Comparison of ENCODE assay signal across 20 cellular contexts in genomic region chr6:149551920-149552319, GRCh38. TPM values are rescaled to one million over a fixed set of nuclear protein-coding genes. Genes with fewer than 3 reads are reported as not detected.
DNase-seq lines count a peak whose midpoint lies in the region; ATAC-seq, FAIRE-seq and TF ChIP-seq lines count a peak whose summit lies in the region.
"Had no signal": no experiment of that assay in that cellular context is flagged by ENCODE, and none has a peak within 500 bp of the region (broad histone marks: within the 10 kb centered on the region; RNA-seq: fewer than 3 reads in every experiment).

No MANE protein-coding gene starts in this region.

- peak overlapping the region in 1 of 3 experiments; percentile 25; a peak in 1 of 6 replicates for H3K4me3 ChIP-seq in HepG2 (replicated peaks in 1 of 3; ENCODE audit: insufficient read depth in 1 of 3, low read depth in 2 of 3, low read length in 3 of 3)
- no peak overlapping the region for H3K4me3 ChIP-seq in right lobe of liver
- no peak overlapping the region for H3K4me3 ChIP-seq in K562
- no peak overlapping the region for H3K4me3 ChIP-seq in neural progenitor cell
- H3K4me3 ChIP-seq: HAP-1 had no signal

- BruUV-seq in HepG2 (replicated peaks; lab: Mats Ljungman, UMichigan) (no TSS peak), K562 (replicated peaks; lab: Mats Ljungman, UMichigan) (no TSS peak)

- H2AFZ ChIP-seq in HepG2 (ENCODE audit: low read length), result peak overlapping the region; percentile 68
- H2AFZ ChIP-seq in K562 (ENCODE audit: low read depth, low read length), result peak overlapping the region; percentile 42
- no peak overlapping the region for H2AFZ ChIP-seq in neural progenitor cell (replicated peaks)

- TF ChIP-seq RAD21 in HepG2 (CRISPR knock-in tag; IDR thresholded peaks at IDR 0.05) (no peak), K562 (CRISPR knock-in tag; conservative IDR thresholded peaks at IDR 0.05 in 1 of 2, IDR thresholded peaks at IDR 0.05 in 1 of 2) (no peak)

- no peak for TF ChIP-seq POLR2A in HepG2 (IDR thresholded peaks at IDR 0.05; ENCODE audit: insufficient read depth in 1 of 2, low read depth in 2 of 2, low read length in 2 of 2)
- TF ChIP-seq POLR2A in right lobe of liver (IDR thresholded peaks at IDR 0.05), result no peak
- no peak for TF ChIP-seq POLR2A in K562 (conservative IDR thresholded peaks at IDR 0.05)

- H3K4me1 ChIP-seq in HepG2 (ENCODE audit: insufficient read depth, low read length) (peaks cover 29% of the 10 kb centered on the region), right lobe of liver (no peaks in the 10 kb centered on the region), K562 (replicated peaks in 1 of 2; ENCODE audit: control insufficient read depth in 2 of 2, insufficient read depth in 2 of 2, low read length in 2 of 2) (peaks cover 0 to 9% of the 10 kb centered on the region in 2 experiments; a peak in 3 of 5 replicates), neural progenitor cell (no peaks in the 10 kb centered on the region)
- H3K4me1 ChIP-seq: HAP-1 had no signal

- H3K27me3 Mint-ChIP-seq in neural progenitor cell (ENCODE audit: insufficient read depth, low read depth), result peaks cover 10% of the 10 kb centered on the region
- H3K27me3 Mint-ChIP-seq in activated naive CD8-positive, alpha-beta T cell treated with anti-CD3 and anti-CD28 coated beads for 36 hours, result peaks cover 3% of the 10 kb centered on the region

- TF ChIP-seq CTCF in HepG2 (CRISPR knock-in tag; IDR thresholded peaks at IDR 0.05) (no peak), right lobe of liver (IDR thresholded peaks at IDR 0.05) (no peak), K562 (IDR thresholded peaks at IDR 0.05 in 2 of 3, conservative IDR thresholded peaks at IDR 0.05 in 1 of 3; ENCODE audit: insufficient read depth in 2 of 3, low read depth in 1 of 3, low read length in 3 of 3) (no peak), neural progenitor cell (IDR thresholded peaks at IDR 0.05) (no peak)

- in situ Hi-C loops in HepG2 (cut with HindIII; ENCODE audit: extremely low pct_ligation_motif_present, low pct_unique_long_range_greater_than_20kb) (no loop called here), K562 (cut with MboI) (no loop called here)

- H3K9me1 ChIP-seq in K562 (ENCODE audit: control insufficient read depth, insufficient read depth, low read length), result no peaks in the 10 kb centered on the region

- WGBS in HepG2 (ENCODE audit: low lambda C conversion rate), result 8% methylated on average over 4 of the region's 5 CpGs
- WGBS in right lobe of liver (ENCODE audit: insufficient coverage, low coverage, low lambda C conversion rate, missing lambda C conversion rate), result 40% methylated on average over 1 of the region's 5 CpGs
- WGBS in K562 (ENCODE audit: insufficient coverage, low coverage, missing lambda C conversion rate), result 18% methylated on average over 5 of the region's 5 CpGs

- H3K9me3 Mint-ChIP-seq in neural progenitor cell, result no peaks in the 10 kb centered on the region
- H3K9me3 Mint-ChIP-seq in activated naive CD8-positive, alpha-beta T cell treated with anti-CD3 and anti-CD28 coated beads for 36 hours, result no peaks in the 10 kb centered on the region
- H3K9me3 Mint-ChIP-seq: CD8-positive, alpha-beta T cell had no signal

- ATAC-seq in HepG2 (peak; percentile 89), right lobe of liver (no peak), K562 (peak; percentile 50), HG02885 (IDR thresholded peaks at IDR 0.05; ENCODE audit: poor library complexity, unreplicated experiment) (no peak)
- ATAC-seq: CD8-positive, alpha-beta T cell had no signal

- no peak overlapping the region for H3K4me3 Mint-ChIP-seq in neural progenitor cell
- H3K4me3 Mint-ChIP-seq in activated naive CD8-positive, alpha-beta T cell treated with anti-CD3 and anti-CD28 coated beads for 36 hours, result no peak overlapping the region
- H3K4me3 Mint-ChIP-seq: B cell; CD14-positive monocyte; CD8-positive, alpha-beta T cell had no signal

- TF ChIP-seq EP300 in HepG2 (IDR thresholded peaks at IDR 0.05; ENCODE audit: low read depth in 2 of 2, low read length in 2 of 2) (no peak), HepG2 (CRISPR knock-in tag; IDR thresholded peaks at IDR 0.05; ENCODE audit: borderline replicate concordance) (no peak), K562 (IDR thresholded peaks at IDR 0.05; ENCODE audit: low read length) (no peak)

- H3K27ac ChIP-seq in HepG2 (ENCODE audit: extremely low read length, insufficient read depth, low read length), result no peak overlapping the region
- no peak overlapping the region for H3K27ac ChIP-seq in right lobe of liver
- H3K27ac ChIP-seq in K562 (ENCODE audit: extremely low read depth, low read depth, low read length), result no peak overlapping the region
- H3K27ac ChIP-seq in neural progenitor cell, result no peak overlapping the region

- intact Hi-C loops in HepG2 (cut with micrococcal nuclease; ENCODE audit: unreplicated experiment) (no loop called here), right lobe of liver (cut with DNase I) (no loop called here), K562 (cut with micrococcal nuclease) (no loop called here)

- H3K9me3 ChIP-seq in HepG2 (ENCODE audit: low read length), result no peaks in the 10 kb centered on the region
- H3K9me3 ChIP-seq in right lobe of liver, result no peaks in the 10 kb centered on the region
- H3K9me3 ChIP-seq in K562 (replicated peaks; ENCODE audit: control insufficient read depth, insufficient read depth, low read depth, low read length), result no peaks in the 10 kb centered on the region; the same call in 1 of the 2 replicates
- no peaks in the 10 kb centered on the region for H3K9me3 ChIP-seq in neural progenitor cell (ENCODE audit: low read depth)
- H3K9me3 ChIP-seq: HAP-1 had no signal

- H3K4me1 Mint-ChIP-seq in neural progenitor cell, result peaks cover 4% of the 10 kb centered on the region
- H3K4me1 Mint-ChIP-seq in activated naive CD8-positive, alpha-beta T cell treated with anti-CD3 and anti-CD28 coated beads for 36 hours, result peaks cover 2% of the 10 kb centered on the region
- H3K4me1 Mint-ChIP-seq: CD14-positive monocyte had no signal

- H4K20me1 ChIP-seq in HepG2 (ENCODE audit: insufficient read depth, low read length) (no peaks in the 10 kb centered on the region), K562 (replicated peaks; ENCODE audit: control insufficient read depth, insufficient read depth, low read length) (no peaks in the 10 kb centered on the region), neural progenitor cell (ENCODE audit: low read depth) (no peaks in the 10 kb centered on the region)

- peak overlapping the region; percentile 23; the same call in 1 of the 2 replicates for H3K9ac ChIP-seq in HepG2 (ENCODE audit: insufficient read depth, low read depth, low read length)
- peak overlapping the region in 1 of 2 experiments; percentile 79; a peak in 2 of 4 replicates for H3K9ac ChIP-seq in K562 (ENCODE audit: insufficient read depth in 1 of 2, low read depth in 2 of 2, low read length in 2 of 2)
- peak overlapping the region; percentile 37 for H3K9ac ChIP-seq in neural progenitor cell

- no peak for FAIRE-seq in HepG2 (lab: Jason Lieb, UNC)
- no peak for FAIRE-seq in K562 (lab: Jason Lieb, UNC)
- FAIRE-seq: A204.1, D721Med, G401.6, GM12892 had no signal

- H3K79me2 ChIP-seq in HepG2 (ENCODE audit: insufficient read depth, low read length) (no peaks in the 10 kb centered on the region), K562 (ENCODE audit: control insufficient read depth, insufficient read depth, low read length) (no peaks in the 10 kb centered on the region), neural progenitor cell (ENCODE audit: low read depth) (no peaks in the 10 kb centered on the region)

- CTCF ChIA-PET in HepG2 (lab: Yijun Ruan, JAX; ENCODE audit: low intra/inter-chr PET ratio, low total read pairs), result no interaction called here
- CTCF ChIA-PET in K562 (lab: Yijun Ruan, JAX; ENCODE audit: low intra/inter-chr PET ratio), result no interaction called here

- H3F3A ChIP-seq in neural progenitor cell (ENCODE audit: low read depth), result peaks cover 6% of the 10 kb centered on the region

- no peaks in the 10 kb centered on the region for H3K36me3 Mint-ChIP-seq in neural progenitor cell
- H3K36me3 Mint-ChIP-seq in activated naive CD8-positive, alpha-beta T cell treated with anti-CD3 and anti-CD28 coated beads for 36 hours, result no peaks in the 10 kb centered on the region
- H3K36me3 Mint-ChIP-seq: CD14-positive monocyte; CD8-positive, alpha-beta T cell had no signal

- no peak for DNase-seq in HepG2 (ENCODE audit: low spot score)
- no peak for DNase-seq in right lobe of liver
- no peak for DNase-seq in K562 (ENCODE audit: extremely low read depth in 1 of 4, low spot score in 3 of 4)
- no peak for DNase-seq in neural progenitor cell (ENCODE audit: low spot score)
- DNase-seq in germinal center (ENCODE audit: low spot score), result no peak
- DNase-seq in activated naive CD8-positive, alpha-beta T cell treated with anti-CD3 and anti-CD28 coated beads for 36 hours, result no peak
- DNase-seq: CD8-positive, alpha-beta T cell; COR-L47; DMS153; DMS79 treated with DMSO at 0.1 percent for 48 hours; EL; GOT3 had no signal

- H3K4me2 ChIP-seq in HepG2 (ENCODE audit: low read depth, low read length) (peak overlapping the region; percentile 48), K562 (ENCODE audit: insufficient read depth, low read length) (no peak overlapping the region), neural progenitor cell (no peak overlapping the region)

- peaks cover 0 to 13% of the 10 kb centered on the region in 2 experiments; a peak in 4 of 5 replicates for H3K27me3 ChIP-seq in HepG2 (ENCODE audit: control insufficient read depth in 1 of 2, insufficient read depth in 2 of 2, low read length in 2 of 2)
- no peaks in the 10 kb centered on the region for H3K27me3 ChIP-seq in right lobe of liver
- peaks cover 11 to 15% of the 10 kb centered on the region in 2 experiments; a peak in 3 of 5 replicates for H3K27me3 ChIP-seq in K562 (ENCODE audit: control insufficient read depth in 2 of 2, insufficient read depth in 2 of 2, low read length in 2 of 2)
- H3K27me3 ChIP-seq in neural progenitor cell, result peaks cover 62% of the 10 kb centered on the region

- H3K36me3 ChIP-seq in HepG2 (replicated peaks in 1 of 2; ENCODE audit: control insufficient read depth in 1 of 2, insufficient read depth in 2 of 2, low read length in 2 of 2), result no peaks in the 10 kb centered on the region
- no peaks in the 10 kb centered on the region for H3K36me3 ChIP-seq in right lobe of liver
- H3K36me3 ChIP-seq in K562 (ENCODE audit: control insufficient read depth, insufficient read depth, low read length), result no peaks in the 10 kb centered on the region
- H3K36me3 ChIP-seq in neural progenitor cell, result no peaks in the 10 kb centered on the region
- H3K36me3 ChIP-seq: HAP-1 had no signal

- no peak overlapping the region for H3K27ac Mint-ChIP-seq in neural progenitor cell
- H3K27ac Mint-ChIP-seq in activated naive CD8-positive, alpha-beta T cell treated with anti-CD3 and anti-CD28 coated beads for 36 hours, result no peak overlapping the region
- H3K27ac Mint-ChIP-seq: B cell; CD14-positive monocyte; CD8-positive, alpha-beta T cell had no signal

- POLR2A ChIA-PET in HepG2 (lab: Yijun Ruan, JAX), result interaction anchor here (1.1 kb wide), 1 partner anchor 14 kb away, joined by 3 read pairs; the partner anchor contains the start of gene GINM1
- POLR2A ChIA-PET in K562 (lab: Yijun Ruan, JAX), result interaction anchor here (1.1 to 4.9 kb wide), 3 partner anchors 12 to 59 kb away, joined by 3 to 19 read pairs (median 3); no protein-coding TSS in a partner anchor

RNA-seq across cellular contexts. Expression of gene PPIL4, which starts 6.1 kb away (rescaled TPM):
- 46.0 and 67.8 TPM in 2 replicates for total RNA-seq in HepG2 (2016; rRNA removed; fragmentation: Illumina TruSeq; extraction: Trizol)
- 13.8 and 17.0 TPM in 2 replicates for total RNA-seq in HepG2 (2016; cell fraction: cytosol; rRNA removed; fragmentation: Illumina TruSeq; extraction: Trizol; ENCODE audit: low read depth)
- total RNA-seq in HepG2 (2016; cell fraction: insoluble cytoplasmic fraction; rRNA removed; fragmentation: Illumina TruSeq; extraction: Trizol), result 47.1 and 69.6 TPM in 2 replicates
- total RNA-seq in HepG2 (2016; cell fraction: membrane; rRNA removed; fragmentation: Illumina TruSeq; extraction: Trizol), result 14.4 and 19.2 TPM in 2 replicates
- total RNA-seq in HepG2 (2016; cell fraction: nucleus; rRNA removed; fragmentation: Illumina TruSeq; extraction: Trizol), result 37.8 and 41.0 TPM in 2 replicates
- 5.2 and 5.5 TPM in 2 replicates for polyA plus RNA-seq in HepG2 (2011; rRNA removed)
- polyA plus RNA-seq in HepG2 (2011; cell fraction: cytosol; rRNA removed), result 1.8 and 3.8 TPM in 2 replicates
- polyA plus RNA-seq in HepG2 (2011; cell fraction: nucleus; rRNA removed), result 4.0 and 6.2 TPM in 2 replicates
- 21.8 and 30.7 TPM in 2 replicates for polyA plus RNA-seq in HepG2 (2012)
- 2.4 and 2.5 TPM in 2 replicates for polyA plus RNA-seq in HepG2 (2016; cell fraction: cytosol; fragmentation: Illumina TruSeq; extraction: Trizol; ENCODE audit: low read depth)
- polyA plus RNA-seq in HepG2 (2016; cell fraction: insoluble cytoplasmic fraction; fragmentation: Illumina TruSeq; extraction: Trizol; ENCODE audit: low read depth), result 59.0 and 69.8 TPM in 2 replicates
- 3.5 and 5.4 TPM in 2 replicates for polyA plus RNA-seq in HepG2 (2016; cell fraction: membrane; fragmentation: Illumina TruSeq; extraction: Trizol; ENCODE audit: low read depth)
- polyA plus RNA-seq in HepG2 (2016; cell fraction: nucleus; fragmentation: Illumina TruSeq; extraction: Trizol; ENCODE audit: insufficient read depth, low read depth), result 55.7 and 57.6 TPM in 2 replicates
- 1.0 and 1.7 TPM in 2 replicates for polyA minus RNA-seq in HepG2 (2011; rRNA and poly(A)+ RNA removed; ENCODE audit: low replicate concordance)
- 9.3 and 11.2 TPM in 2 replicates for polyA minus RNA-seq in HepG2 (2011; cell fraction: cytosol; rRNA and poly(A)+ RNA removed)
- 18.6 and 19.8 TPM in 2 replicates for polyA minus RNA-seq in HepG2 (2011; cell fraction: nucleus; rRNA and poly(A)+ RNA removed)
- total RNA-seq in right lobe of liver, result 1 to 10 TPM; 7.5 to 9.6 (median 8.7) TPM
- total RNA-seq in K562 (2011; cell fraction: chromatin; rRNA removed; ENCODE audit: low replicate concordance), result 10.8 and 40.4 TPM in 2 replicates
- 3.9 and 4.8 TPM in 2 replicates for total RNA-seq in K562 (2011; cell fraction: nucleolus; rRNA removed)
- 12.2 and 16.3 TPM in 2 replicates for total RNA-seq in K562 (2011; cell fraction: nucleoplasm; rRNA removed)
- 29.5 and 36.9 TPM in 2 replicates for total RNA-seq in K562 (2014; rRNA removed)
- 53.7 and 59.5 TPM in 2 replicates for total RNA-seq in K562 (2014; rRNA removed; fragmentation: Illumina TruSeq; extraction: Trizol)
- 52.3 and 54.0 TPM in 2 replicates for total RNA-seq in K562 (2015; rRNA removed; fragmentation: Illumina TruSeq; extraction: Trizol)
- total RNA-seq in K562 (2021), result 26.9 and 29.1 TPM in 2 replicates
- polyA plus RNA-seq in K562 (2011; rRNA removed), result 11.7 and 14.5 TPM in 2 replicates
- 1.4 and 4.7 TPM in 2 replicates for polyA plus RNA-seq in K562 (2011; cell fraction: cytosol; rRNA removed)
- polyA plus RNA-seq in K562 (2011; cell fraction: nucleus; rRNA removed), result 4.0 and 8.9 TPM in 2 replicates
- polyA plus RNA-seq in K562 (2012), result 17.7 and 23.4 TPM in 2 replicates
- 34.9 and 45.9 TPM in 2 replicates for polyA plus RNA-seq in K562 (2014; fragmentation: Illumina TruSeq; extraction: Trizol)
- polyA plus RNA-seq in K562 (2014; fragmentation: Nextera tagmentation; extraction: Ambion mirVana), result 10 to 100 TPM; 48.5 to 55.2 TPM
- 26.4 and 32.2 TPM in 2 replicates for polyA plus RNA-seq in K562 (2014; rRNA removed)
- polyA minus RNA-seq in K562 (2011; rRNA and poly(A)+ RNA removed), result 20.1 and 25.6 TPM in 2 replicates
- 11.4 and 13.6 TPM in 2 replicates for polyA minus RNA-seq in K562 (2011; cell fraction: cytosol; rRNA and poly(A)+ RNA removed)
- polyA minus RNA-seq in K562 (2011; cell fraction: nucleus; rRNA and poly(A)+ RNA removed), result 6.7 and 10.3 TPM in 2 replicates
- total RNA-seq in neural progenitor cell (ENCODE audit: low replicate concordance), result 41.6 and 80.6 TPM in 2 replicates
- total RNA-seq in activated naive CD8-positive, alpha-beta T cell treated with anti-CD3 and anti-CD28 coated beads for 36 hours, result 10 to 100 TPM; 26.2 to 27.5 TPM

RNA-seq across cellular contexts. Expression of gene GINM1, which starts 14.3 kb away (rescaled TPM):
- total RNA-seq in HepG2 (2016; rRNA removed; fragmentation: Illumina TruSeq; extraction: Trizol) (15.4 and 27.5 TPM in 2 replicates), right lobe of liver (10 to 100 TPM; 20.1 to 26.0 (median 21.8) TPM), K562 (2014; rRNA removed) (11.4 and 15.4 TPM in 2 replicates), K562 (2014; rRNA removed; fragmentation: Illumina TruSeq; extraction: Trizol) (19.3 and 23.8 TPM in 2 replicates), K562 (2015; rRNA removed; fragmentation: Illumina TruSeq; extraction: Trizol) (16.2 and 16.5 TPM in 2 replicates), K562 (2021) (13.9 and 15.7 TPM in 2 replicates), neural progenitor cell (ENCODE audit: low replicate concordance) (26.9 and 35.7 TPM in 2 replicates)
- total RNA-seq in HepG2 (2016; cell fraction: cytosol; rRNA removed; fragmentation: Illumina TruSeq; extraction: Trizol; ENCODE audit: low read depth), result 26.6 and 31.6 TPM in 2 replicates
- 16.3 and 28.3 TPM in 2 replicates for total RNA-seq in HepG2 (2016; cell fraction: insoluble cytoplasmic fraction; rRNA removed; fragmentation: Illumina TruSeq; extraction: Trizol)
- 23.5 and 26.3 TPM in 2 replicates for total RNA-seq in HepG2 (2016; cell fraction: membrane; rRNA removed; fragmentation: Illumina TruSeq; extraction: Trizol)
- 21.8 and 27.8 TPM in 2 replicates for total RNA-seq in HepG2 (2016; cell fraction: nucleus; rRNA removed; fragmentation: Illumina TruSeq; extraction: Trizol)
- polyA plus RNA-seq in HepG2 (2011; rRNA removed) (17.5 and 19.4 TPM in 2 replicates), K562 (2011; rRNA removed) (11.6 and 14.2 TPM in 2 replicates), K562 (2014; fragmentation: Illumina TruSeq; extraction: Trizol) (15.2 and 15.4 TPM in 2 replicates), K562 (2014; fragmentation: Nextera tagmentation; extraction: Ambion mirVana) (1 to 10 TPM; 5.0 to 6.1 TPM), K562 (2014; rRNA removed) (12.9 and 13.0 TPM in 2 replicates)
- 11.3 and 17.8 TPM in 2 replicates for polyA plus RNA-seq in HepG2 (2011; cell fraction: cytosol; rRNA removed)
- polyA plus RNA-seq in HepG2 (2011; cell fraction: nucleus; rRNA removed), result 4.8 and 5.8 TPM in 2 replicates
- polyA plus RNA-seq in HepG2 (2012), result 29.5 and 31.2 TPM in 2 replicates
- polyA plus RNA-seq in HepG2 (2016; cell fraction: cytosol; fragmentation: Illumina TruSeq; extraction: Trizol; ENCODE audit: low read depth), result 20.7 and 21.9 TPM in 2 replicates
- 16.9 and 18.0 TPM in 2 replicates for polyA plus RNA-seq in HepG2 (2016; cell fraction: insoluble cytoplasmic fraction; fragmentation: Illumina TruSeq; extraction: Trizol; ENCODE audit: low read depth)
- polyA plus RNA-seq in HepG2 (2016; cell fraction: membrane; fragmentation: Illumina TruSeq; extraction: Trizol; ENCODE audit: low read depth), result 21.7 and 24.9 TPM in 2 replicates
- 37.4 and 40.0 TPM in 2 replicates for polyA plus RNA-seq in HepG2 (2016; cell fraction: nucleus; fragmentation: Illumina TruSeq; extraction: Trizol; ENCODE audit: insufficient read depth, low read depth)
- polyA minus RNA-seq in HepG2 (2011; rRNA and poly(A)+ RNA removed; ENCODE audit: low replicate concordance), result 3.2 and 3.6 TPM in 2 replicates
- 15.7 and 16.9 TPM in 2 replicates for polyA minus RNA-seq in HepG2 (2011; cell fraction: cytosol; rRNA and poly(A)+ RNA removed)
- polyA minus RNA-seq in HepG2 (2011; cell fraction: nucleus; rRNA and poly(A)+ RNA removed), result 11.8 and 14.3 TPM in 2 replicates
- total RNA-seq in K562 (2011; cell fraction: chromatin; rRNA removed; ENCODE audit: low replicate concordance), result 11.6 and 25.2 TPM in 2 replicates
- total RNA-seq in K562 (2011; cell fraction: nucleolus; rRNA removed), result 10.0 and 11.8 TPM in 2 replicates
- 15.3 and 19.5 TPM in 2 replicates for total RNA-seq in K562 (2011; cell fraction: nucleoplasm; rRNA removed)
- polyA plus RNA-seq in K562 (2011; cell fraction: cytosol; rRNA removed), result 3.3 and 5.5 TPM in 2 replicates
- polyA plus RNA-seq in K562 (2011; cell fraction: nucleus; rRNA removed), result 4.1 and 4.2 TPM in 2 replicates
- 13.8 and 23.0 TPM in 2 replicates for polyA plus RNA-seq in K562 (2012)
- 8.1 and 9.8 TPM in 2 replicates for polyA minus RNA-seq in K562 (2011; rRNA and poly(A)+ RNA removed)
- 5.5 and 8.3 TPM in 2 replicates for polyA minus RNA-seq in K562 (2011; cell fraction: cytosol; rRNA and poly(A)+ RNA removed)
- polyA minus RNA-seq in K562 (2011; cell fraction: nucleus; rRNA and poly(A)+ RNA removed), result 2.8 and 3.6 TPM in 2 replicates
- total RNA-seq in activated naive CD8-positive, alpha-beta T cell treated with anti-CD3 and anti-CD28 coated beads for 36 hours, result 10 to 100 TPM; 19.1 to 20.7 TPM

Comparison
In these comparisons a context has a peak if more than half of its experiments do, and no peak if none do; other contexts are left out.
1. ATAC-seq: peak in HepG2 (single experiment) and K562 (single experiment); none in right lobe of liver (0 of 4) and HG02885 (single experiment).
2. Of the 241 proteins assayed by ChIP-seq in both HepG2 and K562: peak only in HepG2: KDM5B and ZFX; only in K562: none; in both: none; in neither: 236; mixed calls (peak in some experiments, not most) for 3.